Comparison of ENCODE assay signal across 8 cellular contexts in the genomic region with DNA sequence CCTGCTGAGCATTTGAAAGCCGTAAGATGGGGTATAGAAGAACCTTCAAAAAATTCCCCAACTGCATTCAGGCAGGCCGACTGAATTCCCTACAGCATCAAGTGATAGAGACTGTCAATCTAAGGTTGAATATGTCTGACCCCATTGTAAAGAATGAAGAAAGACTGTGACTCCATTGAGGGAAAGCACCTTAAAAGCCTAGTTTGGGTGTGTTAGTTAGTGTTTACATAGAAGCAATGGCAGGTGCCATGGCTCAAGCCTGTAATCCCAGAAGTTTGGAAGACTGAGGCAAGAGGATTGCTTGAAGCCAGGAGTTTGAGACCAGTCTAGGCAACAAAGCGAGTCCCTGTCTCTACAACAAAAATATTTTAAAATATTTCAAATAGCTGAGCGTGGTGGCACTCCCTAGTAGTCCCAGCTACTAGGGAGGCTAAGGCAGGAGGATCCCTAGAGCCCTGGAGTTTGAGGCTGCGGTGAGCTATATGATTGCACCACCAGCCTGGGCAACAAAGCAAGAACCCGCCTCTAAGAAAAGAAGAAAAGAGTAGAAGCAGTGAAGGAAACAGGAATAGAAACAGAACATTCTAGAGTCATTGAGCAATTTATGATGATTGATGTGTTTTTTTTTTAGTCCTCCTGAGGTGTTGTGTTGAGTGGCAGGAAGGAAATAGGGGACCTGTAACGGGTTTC. TPM values are rescaled to one million over a fixed set of nuclear protein-coding genes. Genes with fewer than 3 reads are reported as not detected.
DNase-seq lines count a peak whose midpoint lies in the region; ATAC-seq and TF ChIP-seq lines count a peak whose summit lies in the region.

No MANE protein-coding gene starts in this region.

- no peaks in the 10 kb centered on the region for H3K9me3 ChIP-seq in effector memory CD4-positive, alpha-beta T cell (ENCODE audit: control insufficient read depth, low read length)
- no peaks in the 10 kb centered on the region for H3K9me3 ChIP-seq in prostate gland

- no peak for TF ChIP-seq POLR2A in NB4 (IDR thresholded peaks at IDR 0.05; ENCODE audit: extremely low read depth, insufficient read length)
- no peak for TF ChIP-seq POLR2A in prostate gland (IDR thresholded peaks at IDR 0.05)

- peak; percentile 69 for DNase-seq in Right ventricle myocardium superior
- DNase-seq in Right ventricle myocardium inferior (ENCODE audit: missing footprints) = no peak
- DNase-seq in NB4 (ENCODE audit: low read depth) = peak; percentile 83
- no peak for DNase-seq in effector memory CD4-positive, alpha-beta T cell
- no peak for DNase-seq in prostate gland (ENCODE audit: low spot score)
- no peak for DNase-seq in kidney tubule cell (ENCODE audit: low spot score)
- DNase-seq in AG08395 (ENCODE audit: low spot score) = no peak
- no peak for DNase-seq in amygdala (lab: John Stamatoyannopoulos, UW)

- peaks cover 74% of the 10 kb centered on the region for H3K4me1 ChIP-seq in effector memory CD4-positive, alpha-beta T cell (ENCODE audit: control insufficient read depth, insufficient read depth, low read length, poor library complexity, severe bottlenecking)
- H3K4me1 ChIP-seq in prostate gland (replicated peaks) = peaks cover 17% of the 10 kb centered on the region

- peak overlapping the region; percentile 92 for H3K27ac ChIP-seq in effector memory CD4-positive, alpha-beta T cell (ENCODE audit: insufficient read depth, low read length, poor library complexity, severe bottlenecking)
- peak overlapping the region; percentile 88 to 90 for H3K27ac ChIP-seq in prostate gland

- ATAC-seq in Right ventricle myocardium superior (ENCODE audit: poor library complexity) = peak; percentile 4
- ATAC-seq in Right ventricle myocardium inferior = no peak

- peaks cover 3% of the 10 kb centered on the region for H3K36me3 ChIP-seq in effector memory CD4-positive, alpha-beta T cell (ENCODE audit: control insufficient read depth, insufficient read depth, low read length)
- H3K36me3 ChIP-seq in prostate gland = no peaks in the 10 kb centered on the region

- no peaks in the 10 kb centered on the region for H3K27me3 ChIP-seq in effector memory CD4-positive, alpha-beta T cell (replicated peaks; ENCODE audit: control insufficient read depth, insufficient read depth, low read length, poor library complexity, severe bottlenecking)
- H3K27me3 ChIP-seq in prostate gland (replicated peaks; ENCODE audit: insufficient read depth) = no peaks in the 10 kb centered on the region

- WGBS in prostate gland = 56% methylated on average over 7 of the region's 7 CpGs

- intact Hi-C loops in Right ventricle myocardium superior (cut with DNase I) = loop anchor here (10.0 kb wide), 1 partner anchor 65 kb away; a partner anchor contains a TSS
- intact Hi-C loops in Right ventricle myocardium inferior (cut with DNase I) = loop anchor here (1.0 kb wide), 1 partner anchor 19 kb away; no protein-coding TSS in a partner anchor
- intact Hi-C loops in prostate gland (cut with DNase I) = loop anchor here (2.0 kb wide), 2 partner anchors 17 to 29 kb away; a partner anchor contains a TSS

- peak overlapping the region; percentile 16 for H3K4me3 ChIP-seq in NB4 (ENCODE audit: low read depth, low read length)
- peak overlapping the region; percentile 42 for H3K4me3 ChIP-seq in effector memory CD4-positive, alpha-beta T cell (ENCODE audit: insufficient read depth, low read depth, low read length, poor library complexity, severe bottlenecking)
- H3K4me3 ChIP-seq in prostate gland = no peak overlapping the region

- no peak for TF ChIP-seq CTCF in NB4 (IDR thresholded peaks at IDR 0.05; ENCODE audit: low read depth, low read length)
- TF ChIP-seq CTCF in prostate gland (IDR thresholded peaks at IDR 0.05) = no peak

RNA-seq across cellular contexts. Expression of a gene that starts 15.4 kb away (rescaled TPM):
- 49.2 TPM for total RNA-seq in Right ventricle myocardium superior
- total RNA-seq in Right ventricle myocardium inferior = 49.1 TPM
- 10 to 100 TPM; 20.3 to 23.2 TPM for total RNA-seq in prostate gland

RNA-seq across cellular contexts. Expression of a gene that starts 15.5 kb away (rescaled TPM):
- total RNA-seq in Right ventricle myocardium superior = 0.59 TPM
- total RNA-seq in Right ventricle myocardium inferior = 0.62 TPM
- 1 to 10 TPM; 1.6 to 2.4 TPM for total RNA-seq in prostate gland

RNA-seq across cellular contexts. Expression of a gene that starts 16.5 kb away (rescaled TPM):
- 980 TPM for total RNA-seq in Right ventricle myocardium superior
- total RNA-seq in Right ventricle myocardium inferior = 1,017 TPM
- total RNA-seq in prostate gland = 100 to 1,000 TPM; 618 to 736 TPM

RNA-seq across cellular contexts. Expression of a gene that starts 22.1 kb away (rescaled TPM):
- 22.9 TPM for total RNA-seq in Right ventricle myocardium superior
- 25.8 TPM for total RNA-seq in Right ventricle myocardium inferior
- total RNA-seq in prostate gland = 10 to 100 TPM; 30.0 to 31.8 TPM

RNA-seq across cellular contexts. Expression of a gene that starts 41.6 kb away (rescaled TPM):
- total RNA-seq in Right ventricle myocardium superior = 88.1 TPM
- 71.0 TPM for total RNA-seq in Right ventricle myocardium inferior
- 1 to 10 TPM in 1 of 2 donors, not detected in 1; 1.2 TPM for total RNA-seq in prostate gland

Comparison
In these comparisons a context has a peak if more than half of its experiments do, and no peak if none do; other contexts are left out.
1. DNase-seq: peak in Right ventricle myocardium superior (single experiment) and NB4 (single experiment); none in Right ventricle myocardium inferior (single experiment), effector memory CD4-positive, alpha-beta T cell (0 of 3), prostate gland (single experiment), kidney tubule cell (single experiment), AG08395 (single experiment) and amygdala (0 of 56).
2. H3K4me3 ChIP-seq: peak in NB4 (single experiment) and effector memory CD4-positive, alpha-beta T cell (single experiment); none in prostate gland (0 of 2).